In genomic region chr6:25966707-25967106, GRCh38 we compare ENCODE assay signal across 17 cellular contexts. TPM values are rescaled to one million over a fixed set of nuclear protein-coding genes. Genes with fewer than 3 reads are reported as not detected.
DNase-seq lines count a peak whose midpoint lies in the region; ATAC-seq, FAIRE-seq and TF ChIP-seq lines count a peak whose summit lies in the region.
"Had no signal": no experiment of that assay in that cellular context is flagged by ENCODE, and none has a peak within 500 bp of the region (broad histone marks: within the 10 kb centered on the region; RNA-seq: fewer than 3 reads in every experiment).

No MANE protein-coding gene starts in this region.

- no peak for TF ChIP-seq RAD21 in GM12878 (IDR thresholded peaks at IDR 0.05; ENCODE audit: insufficient read depth, low read depth, low read length)

- no peaks in the 10 kb centered on the region for H3K9me2 ChIP-seq in OCI-LY1 (ENCODE audit: low read depth, low read length)

- H3K4me1 ChIP-seq in OCI-LY1 (ENCODE audit: insufficient read depth, low read length, severe bottlenecking) (peaks cover 44% of the 10 kb centered on the region), GM12878 (ENCODE audit: control insufficient read depth, insufficient read depth, low read length) (peaks cover 33% of the 10 kb centered on the region), smooth muscle cell (ENCODE audit: low read depth) (peaks cover 7% of the 10 kb centered on the region)

- DNase-seq in activated CD4-positive, alpha-beta T cell treated with anti-CD3 and anti-CD28 coated beads, Interleukin-2, amount 10 ng/mL, durations not matched to agents 7 days and 5 days, result no peak
- no peak for DNase-seq in activated CD4-positive, alpha-beta T cell treated with anti-CD3 and anti-CD28 coated beads for 4 hours
- DNase-seq in GM12878 (ENCODE audit: low read depth, low spot score), result no peak
- DNase-seq in smooth muscle cell (lab: John Stamatoyannopoulos, UW; ENCODE audit: unreplicated experiment), result no peak
- DNase-seq in DMS53 (lab: John Stamatoyannopoulos, UW), result no peak
- DNase-seq: activated effector memory CD4-positive, alpha-beta T cell treated with Interleukin-2 at 50 U/mL for 16 hours; head of caudate nucleus; retina had no signal

- SMC1A ChIA-PET in GM12878 (lab: Charles Lee; ENCODE audit: uncharacterized antibody, unreplicated experiment), result interaction anchor here (0.7 to 3.3 kb wide), 10 partner anchors 13 to 55 kb away, joined by 3 to 24 read pairs (median 4); no protein-coding TSS in a partner anchor

- FAIRE-seq in GM12878 (lab: Jason Lieb, UNC), result no peak
- FAIRE-seq: A549, D721Med had no signal

- BruUV-seq in GM12878 (replicated peaks; lab: Mats Ljungman, UMichigan), result no TSS peak

- no peak overlapping the region for H2AFZ ChIP-seq in OCI-LY1 (ENCODE audit: low read length)
- no peak overlapping the region for H2AFZ ChIP-seq in GM12878 (ENCODE audit: control insufficient read depth, low read depth, low read length)
- no peak overlapping the region for H2AFZ ChIP-seq in smooth muscle cell (ENCODE audit: low read depth)

- ATAC-seq in GM12878 (no peak), HG02798 (IDR thresholded peaks at IDR 0.05; ENCODE audit: poor library complexity, unreplicated experiment) (no peak), GM19467 (IDR thresholded peaks at IDR 0.05; ENCODE audit: unreplicated experiment) (no peak)
- ATAC-seq: A549 had no signal

- in situ Hi-C loops in GM12878 (cut with MboI), result no loop called here

- peak overlapping the region; percentile 62 for H3K4me3 Mint-ChIP-seq in activated CD4-positive, alpha-beta T cell treated with anti-CD3 and anti-CD28 coated beads, Interleukin-2, amount 10 ng/mL, durations not matched to agents 7 days and 5 days

- H3K36me3 Mint-ChIP-seq in activated CD4-positive, alpha-beta T cell treated with anti-CD3 and anti-CD28 coated beads, Interleukin-2, amount 10 ng/mL, durations not matched to agents 7 days and 5 days (ENCODE audit: low read depth), result peaks cover 74% of the 10 kb centered on the region

- no peak overlapping the region for H3K4me3 ChIP-seq in OCI-LY1 (ENCODE audit: low read depth, low read length, poor library complexity, severe bottlenecking)
- H3K4me3 ChIP-seq in GM12878, result peak overlapping the region; percentile 60
- H3K4me3 ChIP-seq in smooth muscle cell, result no peak overlapping the region
- H3K4me3 ChIP-seq: A549, SJSA1 had no signal

- WGBS in GM12878 (ENCODE audit: insufficient coverage, insufficient replicate concordance, low lambda C conversion rate, missing lambda C conversion rate), result 75% methylated on average over 10 of the region's 10 CpGs
- 93% methylated on average over 10 of the region's 10 CpGs for WGBS in smooth muscle cell (ENCODE audit: low lambda C conversion rate)

- CTCF ChIA-PET in activated CD4-positive, alpha-beta T cell treated with anti-CD3 and anti-CD28 coated beads, Interleukin-2, amount 10 ng/mL, durations not matched to agents 7 days and 5 days (lab: Charles Lee), result interaction anchor here (1.1 to 2.5 kb wide), 3 partner anchors 11 to 51 kb away, joined by 4 to 18 read pairs (median 6); a partner anchor contains a TSS
- CTCF ChIA-PET in GM12878 (lab: Yijun Ruan, JAX), result interaction anchor here (0.8 to 7.0 kb wide), 4 partner anchors 9 to 73 kb away, joined by 3 to 58 read pairs (median 25); no protein-coding TSS in a partner anchor

- no peaks in the 10 kb centered on the region for H3K27me3 ChIP-seq in OCI-LY1 (ENCODE audit: insufficient read depth, low read length)
- H3K27me3 ChIP-seq in GM12878 (replicated peaks in 1 of 2; ENCODE audit: control insufficient read depth in 2 of 2, insufficient read depth in 2 of 2, low read length in 1 of 2), result no peaks in the 10 kb centered on the region
- H3K27me3 ChIP-seq in smooth muscle cell (ENCODE audit: low read depth), result no peaks in the 10 kb centered on the region
- H3K27me3 ChIP-seq: SJSA1 had no signal

- POLR2A ChIA-PET in activated CD4-positive, alpha-beta T cell treated with anti-CD3 and anti-CD28 coated beads, Interleukin-2, amount 10 ng/mL, durations not matched to agents 7 days and 5 days (lab: Charles Lee), result no interaction called here
- POLR2A ChIA-PET in GM12878 (lab: Charles Lee), result interaction anchor here (0.6 to 2.1 kb wide), 6 partner anchors 9 to 46 kb away, joined by 3 to 7 read pairs (median 3); no protein-coding TSS in a partner anchor

- H3K36me3 ChIP-seq in OCI-LY1 (ENCODE audit: insufficient read depth, low read length), result peaks cover 69% of the 10 kb centered on the region
- H3K36me3 ChIP-seq in GM12878 (ENCODE audit: control insufficient read depth in 2 of 2, insufficient read depth in 2 of 2, low read length in 1 of 2), result peaks cover 5 to 38% of the 10 kb centered on the region in 2 experiments; a peak in 3 of 4 replicates
- no peaks in the 10 kb centered on the region for H3K36me3 ChIP-seq in smooth muscle cell (ENCODE audit: low read depth)

- no peak for TF ChIP-seq EP300 in GM12878 (IDR thresholded peaks at IDR 0.05; ENCODE audit: borderline replicate concordance in 1 of 2, control insufficient read depth in 1 of 2, low read depth in 2 of 2, low read length in 2 of 2)

- H4K20me1 ChIP-seq in OCI-LY1 (ENCODE audit: insufficient read depth, low read length), result no peaks in the 10 kb centered on the region
- peaks cover 7% of the 10 kb centered on the region for H4K20me1 ChIP-seq in GM12878 (ENCODE audit: control insufficient read depth, insufficient read depth)
- peaks cover 13% of the 10 kb centered on the region for H4K20me1 ChIP-seq in smooth muscle cell (ENCODE audit: low read depth)

- intact Hi-C loops in GM12878 (cut with micrococcal nuclease; ENCODE audit: unreplicated experiment), result no loop called here

- RAD21 ChIA-PET in GM12878 (lab: Charles Lee; ENCODE audit: unreplicated experiment), result interaction anchor here (0.6 to 6.0 kb wide), 3 partner anchors 19 to 35 kb away, joined by 3 to 39 read pairs (median 7); no protein-coding TSS in a partner anchor

- H3K27ac ChIP-seq in OCI-LY1 (ENCODE audit: low read depth, low read length, poor library complexity, severe bottlenecking), result no peak overlapping the region
- no peak overlapping the region for H3K27ac ChIP-seq in GM12878 (ENCODE audit: control insufficient read depth, insufficient read depth)
- no peak overlapping the region for H3K27ac ChIP-seq in smooth muscle cell (ENCODE audit: low read depth)
- H3K27ac ChIP-seq: A549, SJSA1, VCaP had no signal

- peaks cover 3% of the 10 kb centered on the region for H3K9me3 Mint-ChIP-seq in activated CD4-positive, alpha-beta T cell treated with anti-CD3 and anti-CD28 coated beads, Interleukin-2, amount 10 ng/mL, durations not matched to agents 7 days and 5 days

- H3K4me2 ChIP-seq in OCI-LY1 (ENCODE audit: low read length) (peak overlapping the region; percentile 22), GM12878 (ENCODE audit: control insufficient read depth, insufficient read depth) (peak overlapping the region; percentile 90), smooth muscle cell (peak overlapping the region; percentile 47)
- H3K4me2 ChIP-seq: A549 had no signal

- TF ChIP-seq POLR2A in GM12878 (IDR thresholded peaks at IDR 0.05; ENCODE audit: low read depth, low read length), result no peak

- H3K27ac Mint-ChIP-seq in activated CD4-positive, alpha-beta T cell treated with anti-CD3 and anti-CD28 coated beads, Interleukin-2, amount 10 ng/mL, durations not matched to agents 7 days and 5 days, result peak overlapping the region; percentile 16

- H3K9me3 ChIP-seq in OCI-LY1 (ENCODE audit: low read length), result no peaks in the 10 kb centered on the region
- H3K9me3 ChIP-seq in GM12878 (replicated peaks; ENCODE audit: control insufficient read depth, insufficient read depth, low read length), result no peaks in the 10 kb centered on the region
- no peaks in the 10 kb centered on the region for H3K9me3 ChIP-seq in smooth muscle cell (replicated peaks; ENCODE audit: low read depth)
- H3K9me3 ChIP-seq: A549, SJSA1 had no signal

- H3K9ac ChIP-seq in OCI-LY1 (ENCODE audit: low read length) (no peak overlapping the region), GM12878 (ENCODE audit: control insufficient read depth, insufficient read depth, low read length) (no peak overlapping the region), smooth muscle cell (ENCODE audit: low read depth) (no peak overlapping the region)

- H3K27me3 Mint-ChIP-seq in activated CD4-positive, alpha-beta T cell treated with anti-CD3 and anti-CD28 coated beads, Interleukin-2, amount 10 ng/mL, durations not matched to agents 7 days and 5 days, result no peaks in the 10 kb centered on the region

- TF ChIP-seq CTCF in OCI-LY1 (IDR thresholded peaks at IDR 0.05; ENCODE audit: low read length) (no peak), GM12878 (IDR thresholded peaks at IDR 0.05 in 2 of 3, conservative IDR thresholded peaks at IDR 0.05 in 1 of 3; ENCODE audit: control insufficient read depth in 2 of 3, extremely low read depth in 1 of 3, insufficient read depth in 1 of 3, low read depth in 3 of 3, low read length in 3 of 3) (no peak), smooth muscle cell (IDR thresholded peaks at IDR 0.05; ENCODE audit: borderline replicate concordance, insufficient read depth, poor library complexity, severe bottlenecking) (no peak)

- H3F3A ChIP-seq in OCI-LY1 (ENCODE audit: insufficient read depth, low read length) (no peaks in the 10 kb centered on the region), smooth muscle cell (ENCODE audit: low read depth) (peaks cover 25% of the 10 kb centered on the region)

- H3K79me2 ChIP-seq in OCI-LY1 (ENCODE audit: insufficient read depth, low read length), result peaks cover 5% of the 10 kb centered on the region; the same call in 1 of the 2 replicates
- H3K79me2 ChIP-seq in GM12878 (ENCODE audit: control insufficient read depth, insufficient read depth, low read length), result peaks cover 55% of the 10 kb centered on the region
- peaks cover 32% of the 10 kb centered on the region for H3K79me2 ChIP-seq in smooth muscle cell (ENCODE audit: low read depth)

- peaks cover 71% of the 10 kb centered on the region for H3K4me1 Mint-ChIP-seq in activated CD4-positive, alpha-beta T cell treated with anti-CD3 and anti-CD28 coated beads, Interleukin-2, amount 10 ng/mL, durations not matched to agents 7 days and 5 days

RNA-seq across cellular contexts. Expression of gene TRIM38, which starts 4.1 kb away (rescaled TPM):
- 10 to 100 TPM; 25.4 to 27.6 TPM for total RNA-seq in activated CD4-positive, alpha-beta T cell treated with anti-CD3 and anti-CD28 coated beads, Interleukin-2, amount 10 ng/mL, durations not matched to agents 7 days and 5 days
- 33.7 and 35.2 TPM in 2 replicates for total RNA-seq in GM12878 (2013; cell fraction: nucleolus; rRNA removed)
- total RNA-seq in GM12878 (2014; rRNA removed) (10.4 and 11.6 TPM in 2 replicates), GM12878 (2014; rRNA removed; fragmentation: Illumina TruSeq; extraction: Trizol) (14.3 and 15.0 TPM in 2 replicates), GM12878 (2021) (12.3 and 13.0 TPM in 2 replicates), smooth muscle cell (9.1 and 9.8 TPM in 2 replicates)
- polyA plus RNA-seq in GM12878 (2011; ENCODE audit: low read depth), result 7.7 TPM
- polyA plus RNA-seq in GM12878 (2011; rRNA removed) (14.7 and 16.9 TPM in 2 replicates), GM12878 (2014; fragmentation: Illumina TruSeq; extraction: Trizol) (14.3 and 18.5 TPM in 2 replicates), GM12878 (2014; fragmentation: Nextera tagmentation; extraction: Ambion mirVana) (1 to 10 TPM; 4.5 to 5.9 TPM), GM12878 (2014; rRNA removed) (10.5 and 11.2 TPM in 2 replicates), GM12878 (2016; fragmentation: Nextera tagmentation; extraction: Ambion mirVana) (10 to 100 TPM in 1 of 2 experiments, 1 to 10 TPM in 1; 9.4 to 10.9 TPM), smooth muscle cell (6.1 and 7.2 TPM in 2 replicates)
- 8.1 and 9.5 TPM in 2 replicates for polyA plus RNA-seq in GM12878 (2011; cell fraction: cytosol; rRNA removed)
- polyA plus RNA-seq in GM12878 (2011; cell fraction: nucleus; rRNA removed), result 16.7 and 17.4 TPM in 2 replicates
- polyA plus RNA-seq in GM12878 (2012), result 8.6 and 9.8 TPM in 2 replicates
- 16.9 and 17.1 TPM in 2 replicates for polyA minus RNA-seq in GM12878 (2011; rRNA and poly(A)+ RNA removed)
- polyA minus RNA-seq in GM12878 (2011; cell fraction: cytosol; rRNA and poly(A)+ RNA removed), result 6.9 and 7.4 TPM in 2 replicates
- 11.6 and 15.7 TPM in 2 replicates for polyA minus RNA-seq in GM12878 (2011; cell fraction: nucleus; rRNA and poly(A)+ RNA removed)

RNA-seq across cellular contexts. Expression of gene SLC17A2, which starts 36.2 kb away (rescaled TPM):
- not detected for total RNA-seq in activated CD4-positive, alpha-beta T cell treated with anti-CD3 and anti-CD28 coated beads, Interleukin-2, amount 10 ng/mL, durations not matched to agents 7 days and 5 days
- total RNA-seq in GM12878 (2013; cell fraction: nucleolus; rRNA removed), result not detected in 2 replicates
- not detected in 2 replicates for total RNA-seq in GM12878 (2014; rRNA removed)
- total RNA-seq in GM12878 (2014; rRNA removed; fragmentation: Illumina TruSeq; extraction: Trizol), result not detected in 2 replicates
- total RNA-seq in GM12878 (2021), result not detected in 2 replicates
- polyA plus RNA-seq in GM12878 (2011; ENCODE audit: low read depth), result not detected
- not detected in 2 replicates for polyA plus RNA-seq in GM12878 (2011; rRNA removed)
- not detected in 2 replicates for polyA plus RNA-seq in GM12878 (2011; cell fraction: cytosol; rRNA removed)
- not detected in 2 replicates for polyA plus RNA-seq in GM12878 (2011; cell fraction: nucleus; rRNA removed)
- not detected in 2 replicates for polyA plus RNA-seq in GM12878 (2012)
- polyA plus RNA-seq in GM12878 (2014; fragmentation: Illumina TruSeq; extraction: Trizol), result not detected in 2 replicates
- polyA plus RNA-seq in GM12878 (2014; fragmentation: Nextera tagmentation; extraction: Ambion mirVana), result not detected
- polyA plus RNA-seq in GM12878 (2014; rRNA removed), result not detected in 2 replicates
- polyA plus RNA-seq in GM12878 (2016; fragmentation: Nextera tagmentation; extraction: Ambion mirVana), result not detected
- not detected in 2 replicates for polyA minus RNA-seq in GM12878 (2011; rRNA and poly(A)+ RNA removed)
- polyA minus RNA-seq in GM12878 (2011; cell fraction: cytosol; rRNA and poly(A)+ RNA removed), result not detected in 2 replicates
- not detected in 2 replicates for polyA minus RNA-seq in GM12878 (2011; cell fraction: nucleus; rRNA and poly(A)+ RNA removed)
- not detected in 2 replicates for total RNA-seq in smooth muscle cell
- polyA plus RNA-seq in smooth muscle cell, result not detected in 2 replicates
- total RNA-seq: cardiac septum, HT-29, SJSA1 had no signal
- polyA plus RNA-seq: A549 had no signal

Comparison
In these comparisons a context has a peak if more than half of its experiments do, and no peak if none do; other contexts are left out.
1. H3K4me2 ChIP-seq: peak in every context shown above with its lines; median percentile 90 in GM12878; 47 in smooth muscle cell; 22 in OCI-LY1.